In the genomic region with DNA sequence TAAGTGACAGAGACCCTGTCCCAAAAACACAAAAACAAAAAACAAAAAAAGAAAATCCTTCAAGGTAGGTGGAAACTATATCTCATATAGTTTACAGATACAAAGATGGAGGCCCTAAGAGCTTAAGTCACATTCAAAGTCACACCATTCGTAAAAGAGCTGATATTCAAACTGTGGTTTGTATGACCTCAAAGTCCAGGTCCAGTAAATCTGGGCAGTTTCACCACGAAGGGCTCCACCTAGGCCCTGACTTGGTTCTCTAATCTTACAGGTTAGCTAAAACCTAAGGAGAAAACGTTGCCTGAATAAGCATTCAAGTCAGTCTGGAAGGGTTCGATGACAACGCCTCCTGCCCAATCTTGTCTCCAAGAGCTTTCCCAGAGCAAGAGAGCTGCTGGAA, we compare ENCODE assay signal across 18 cellular contexts. TPM values are rescaled to one million over a fixed set of nuclear protein-coding genes. Genes with fewer than 3 reads are reported as not detected.
A peak's percentile ranks its signal among the peaks of the same experiment; 100 is the strongest.
DNase-seq lines count a peak whose midpoint lies in the region; ATAC-seq and TF ChIP-seq lines count a peak whose summit lies in the region.
"Had no signal": no experiment of that assay in that cellular context is flagged by ENCODE, and none has a peak within 500 bp of the region (broad histone marks: within the 10 kb centered on the region; RNA-seq: fewer than 3 reads in every experiment).

No MANE protein-coding gene starts in this region.

- DNase-seq in cardiac muscle cell (ENCODE audit: low read depth in 1 of 2, low spot score in 1 of 2) (peak in 1 of 2 donors; percentile 35), Right ventricle myocardium superior (no peak), left colon (no peak), mucosa of descending colon (peak in 1 of 3 donors; percentile 44), NCI-H187 treated with DMSO at 0.1 percent for 48 hours (lab: John Stamatoyannopoulos, UW) (no peak), hepatic stellate cell (ENCODE audit: low spot score) (no peak)
- DNase-seq: 8988T; CD4-positive, alpha-beta memory T cell; DMS153; DMS79; GDM1; GM23248; HFFc6 had no signal

- H3K27me3 ChIP-seq in cardiac muscle cell: no peaks in the 10 kb centered on the region
- H3K27me3 ChIP-seq: BLaER1 had no signal

- peak overlapping the region; percentile 59 for H3K27ac ChIP-seq in cardiac muscle cell
- H3K27ac ChIP-seq: BLaER1, GM23248 had no signal

- intact Hi-C loops in Right ventricle myocardium superior (cut with DNase I) (no loop called here), left colon (cut with DNase I, micrococcal nuclease) (no loop called here), mucosa of descending colon (cut with DNase I, micrococcal nuclease) (no loop called here)

- H3K36me3 ChIP-seq in cardiac muscle cell: no peaks in the 10 kb centered on the region
- no peaks in the 10 kb centered on the region for H3K36me3 ChIP-seq in mucosa of descending colon (ENCODE audit: low read depth)

- TF ChIP-seq CTCF in cardiac muscle cell (IDR thresholded peaks at IDR 0.05; ENCODE audit: low read depth, low read length) (no peak), mucosa of descending colon (IDR thresholded peaks at IDR 0.05) (no peak)

- no peak for ATAC-seq in Right ventricle myocardium superior (ENCODE audit: poor library complexity)
- peak; percentile 74 for ATAC-seq in left colon
- ATAC-seq in mucosa of descending colon: peak; percentile 74
- no peak for ATAC-seq in GM21447 (IDR thresholded peaks at IDR 0.05; ENCODE audit: unreplicated experiment)
- ATAC-seq in GM21528 (IDR thresholded peaks at IDR 0.05; ENCODE audit: low FRiP score, unreplicated experiment): no peak
- ATAC-seq: HCT116, K562 had no signal

- H3K4me1 ChIP-seq in cardiac muscle cell (ENCODE audit: low read depth) (peaks cover 10% of the 10 kb centered on the region), mucosa of descending colon (ENCODE audit: low read depth) (peaks cover 9% of the 10 kb centered on the region)

- H3K4me3 ChIP-seq in cardiac muscle cell: no peak overlapping the region
- no peak overlapping the region for H3K4me3 ChIP-seq in mucosa of descending colon
- H3K4me3 ChIP-seq: BLaER1, GM23248, K562 had no signal

- H3K9me3 ChIP-seq in cardiac muscle cell (ENCODE audit: low read depth): no peaks in the 10 kb centered on the region
- H3K9me3 ChIP-seq in mucosa of descending colon: no peaks in the 10 kb centered on the region

RNA-seq across cellular contexts. Expression of gene SUSD1, which starts 44.1 kb away (rescaled TPM):
- total RNA-seq in cardiac muscle cell (13.2 and 15.2 TPM in 2 replicates), Right ventricle myocardium superior (6.4 TPM), left colon (10 to 100 TPM; 22.9 to 27.4 TPM), mucosa of descending colon (10 to 100 TPM; 18.8 to 43.8 (median 19.5) TPM)
- polyA plus RNA-seq in cardiac muscle cell: 6.2 and 9.7 TPM in 2 replicates

Comparison
In these comparisons a context has a peak if more than half of its experiments do, and no peak if none do; other contexts are left out.
1. ATAC-seq: peak in left colon (single experiment) and mucosa of descending colon (single experiment); none in Right ventricle myocardium superior (single experiment), GM21447 (single experiment) and GM21528 (single experiment).